ENCODE assay signal across 8 cellular contexts in the genomic region with DNA sequence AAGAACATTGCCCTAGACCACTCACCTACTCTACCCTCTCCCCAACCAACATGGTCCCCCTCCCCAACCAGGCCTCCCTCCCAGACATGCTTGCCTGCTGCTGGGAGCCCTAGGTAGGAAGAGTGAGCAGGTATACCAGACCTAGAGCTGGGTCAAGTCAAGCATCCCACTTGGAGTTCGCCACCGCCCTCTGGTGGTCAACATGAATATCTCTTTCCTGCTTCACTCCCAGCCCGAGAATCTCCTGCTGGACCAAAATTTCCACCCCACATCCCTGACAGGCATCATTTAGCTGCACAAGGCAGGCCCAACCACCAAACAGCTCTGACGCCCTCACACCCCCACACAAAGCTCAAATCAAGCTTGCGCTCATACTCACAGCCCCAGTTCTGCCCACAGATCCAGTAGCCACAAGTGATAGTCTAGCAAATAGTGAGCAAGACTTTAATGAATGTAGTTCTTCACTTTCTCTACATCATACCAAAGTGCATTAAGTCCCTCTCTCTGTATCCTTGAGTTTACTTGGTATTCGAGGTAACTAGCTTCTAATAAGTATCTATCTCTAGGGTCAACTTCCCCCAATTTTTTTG.
DNase-seq lines count a peak whose midpoint lies in the region; ATAC-seq lines count a peak whose summit lies in the region.

No MANE protein-coding gene starts in this region.

- no peak overlapping the region for H3K27ac Mint-ChIP-seq in activated CD4-positive, alpha-beta memory T cell treated with anti-CD3 and anti-CD28 coated beads for 36 hours

- H3K9me3 Mint-ChIP-seq in activated CD4-positive, alpha-beta memory T cell treated with anti-CD3 and anti-CD28 coated beads for 36 hours: no peaks in the 10 kb centered on the region

- no peaks in the 10 kb centered on the region for H3K36me3 Mint-ChIP-seq in activated CD4-positive, alpha-beta memory T cell treated with anti-CD3 and anti-CD28 coated beads for 36 hours

- DNase-seq in DMS79 treated with DMSO at 0.1 percent for 48 hours (lab: John Stamatoyannopoulos, UW) (peak; percentile 45), NCI-H460 (ENCODE audit: extremely low read depth, low read depth) (peak; percentile 67), medulla oblongata (ENCODE audit: extremely low spot score) (peak; percentile 85)
- DNase-seq in activated CD4-positive, alpha-beta memory T cell treated with anti-CD3 and anti-CD28 coated beads for 36 hours: peak; percentile 75
- DNase-seq in effector CD4-positive, alpha-beta T cell: peak; percentile 41
- DNase-seq in stimulated activated CD8-positive, alpha-beta memory T cell treated with anti-CD3 and anti-CD28 coated beads, Interleukin-15, amount 100 ng/mL, for 4 hours (ENCODE audit: low read depth in 2 of 2): peak; percentile 10 to 18

- peak; percentile 51 for ATAC-seq in HG02885 (IDR thresholded peaks at IDR 0.05; ENCODE audit: poor library complexity, unreplicated experiment)
- ATAC-seq in HG03097 (IDR thresholded peaks at IDR 0.05; ENCODE audit: low FRiP score, unreplicated experiment): no peak

- H3K27me3 Mint-ChIP-seq in activated CD4-positive, alpha-beta memory T cell treated with anti-CD3 and anti-CD28 coated beads for 36 hours: peaks cover 2% of the 10 kb centered on the region

- peaks cover 3% of the 10 kb centered on the region for H3K4me1 Mint-ChIP-seq in activated CD4-positive, alpha-beta memory T cell treated with anti-CD3 and anti-CD28 coated beads for 36 hours (ENCODE audit: low read depth)

- CTCF ChIA-PET in activated CD4-positive, alpha-beta memory T cell treated with anti-CD3 and anti-CD28 coated beads for 36 hours (lab: Charles Lee): interaction anchor here (0.6 to 5.3 kb wide), 12 partner anchors 9 to 1793 kb away, joined by 3 to 99 read pairs (median 4); no protein-coding TSS in a partner anchor

- intact Hi-C loops in activated CD4-positive, alpha-beta memory T cell treated with anti-CD3 and anti-CD28 coated beads for 36 hours (cut with micrococcal nuclease): loop anchor here (1.0 kb wide), 2 partner anchors 98 to 102 kb away; no protein-coding TSS in a partner anchor

- POLR2A ChIA-PET in activated CD4-positive, alpha-beta memory T cell treated with anti-CD3 and anti-CD28 coated beads for 36 hours (lab: Charles Lee): no interaction called here

- no peak overlapping the region for H3K4me3 Mint-ChIP-seq in activated CD4-positive, alpha-beta memory T cell treated with anti-CD3 and anti-CD28 coated beads for 36 hours

Comparison
In these comparisons a context has a peak if more than half of its experiments do, and no peak if none do; other contexts are left out.
1. DNase-seq: peak in every context shown above with its lines; median percentile 85 in medulla oblongata; 75 in activated CD4-positive, alpha-beta memory T cell treated with anti-CD3 and anti-CD28 coated beads for 36 hours; 67 in NCI-H460; 45 in DMS79 treated with DMSO at 0.1 percent for 48 hours; 41 in effector CD4-positive, alpha-beta T cell; 14 in stimulated activated CD8-positive, alpha-beta memory T cell treated with anti-CD3 and anti-CD28 coated beads, Interleukin-15, amount 100 ng/mL, for 4 hours.